Comparison of ENCODE assay signal across 8 cellular contexts in genomic region chr3:136042608-136043221, GRCh38.
A peak's percentile ranks its signal among the peaks of the same experiment; 100 is the strongest.
DNase-seq lines count a peak whose midpoint lies in the region; ATAC-seq lines count a peak whose summit lies in the region.

No MANE protein-coding gene starts in this region.

- H3K27me3 ChIP-seq in H7 (ENCODE audit: control insufficient read depth, insufficient read depth, low read length), result no peaks in the 10 kb centered on the region

- in situ Hi-C loops in T47D (cut with HindIII; ENCODE audit: low pct_unique_long_range_greater_than_20kb, low sequenced_read_pairs), result no loop called here

- no peak overlapping the region for H3K4me3 ChIP-seq in H7 (ENCODE audit: insufficient read depth, low read depth, low read length)

- DNase-seq in Ammon's horn (ENCODE audit: low spot score), result peak; percentile 41
- peak; percentile 54 for DNase-seq in H7
- DNase-seq in NCI-H446 treated with DMSO at 0.1 percent for 48 hours (lab: John Stamatoyannopoulos, UW), result peak; percentile 8
- peak; percentile 23 to 74 for DNase-seq in T47D (ENCODE audit: low read depth in 1 of 2, low spot score in 1 of 2)
- DNase-seq in kidney glomerular epithelial cell (lab: John Stamatoyannopoulos, UW), result peak; percentile 66
- no peak for DNase-seq in cortex of kidney (lab: John Stamatoyannopoulos, UW)

- ATAC-seq in HG03196 (IDR thresholded peaks at IDR 0.05; ENCODE audit: unreplicated experiment) (no peak), esophagus mucosa (no peak)

- no peaks in the 10 kb centered on the region; the same call in none of the 2 replicates for H3K36me3 ChIP-seq in H7 (replicated peaks; ENCODE audit: control insufficient read depth, insufficient read depth, low read length)
